2 cellular contexts compared by ENCODE assay signal in the genomic region with DNA sequence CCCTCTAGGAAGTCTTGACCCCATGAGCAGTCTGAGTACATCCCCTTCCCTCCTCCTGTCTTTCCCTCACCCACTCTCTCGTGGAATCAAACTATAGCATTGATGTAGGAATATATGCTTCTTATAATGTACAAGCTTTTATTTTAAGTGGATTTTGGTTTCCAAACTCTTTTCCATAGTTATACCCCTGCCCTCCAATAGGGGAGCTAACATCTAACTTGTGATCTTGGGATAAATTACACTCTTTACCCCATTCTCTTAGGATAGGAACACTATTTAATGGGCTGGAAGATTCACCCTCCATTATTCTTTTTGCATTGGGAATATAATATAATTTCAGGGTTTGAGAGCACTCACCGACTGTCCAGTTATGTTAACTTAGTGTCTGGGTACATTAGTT.
TF ChIP-seq lines count a peak whose summit lies in the region.

No MANE protein-coding gene starts in this region.

TF ChIP-seq in HCT116, 20 proteins besides CTCF, POLR2A, EP300 and RAD21:
- TF ChIP-seq ZNF274 (IDR thresholded peaks at IDR 0.05; ENCODE audit: low read depth, low read length) (no peak), TCF7L2 (IDR thresholded peaks at IDR 0.05; ENCODE audit: borderline replicate concordance, extremely low read depth, insufficient read depth, insufficient read length) (no peak), POLR2AphosphoS5 (IDR thresholded peaks at IDR 0.05; ENCODE audit: low read depth, low read length) (no peak), EZH2 (IDR thresholded peaks at IDR 0.05) (no peak), SP1 (IDR thresholded peaks at IDR 0.05; ENCODE audit: low read depth) (no peak), JUND (IDR thresholded peaks at IDR 0.05) (no peak), EZH2phosphoT487 (IDR thresholded peaks at IDR 0.05; ENCODE audit: borderline replicate concordance) (no peak), ZFX (IDR thresholded peaks at IDR 0.05) (no peak), SRF (IDR thresholded peaks at IDR 0.05; ENCODE audit: low read depth) (no peak), SIN3A (IDR thresholded peaks at IDR 0.05; ENCODE audit: low read depth) (no peak)
- TF ChIP-seq, protein P1, sequence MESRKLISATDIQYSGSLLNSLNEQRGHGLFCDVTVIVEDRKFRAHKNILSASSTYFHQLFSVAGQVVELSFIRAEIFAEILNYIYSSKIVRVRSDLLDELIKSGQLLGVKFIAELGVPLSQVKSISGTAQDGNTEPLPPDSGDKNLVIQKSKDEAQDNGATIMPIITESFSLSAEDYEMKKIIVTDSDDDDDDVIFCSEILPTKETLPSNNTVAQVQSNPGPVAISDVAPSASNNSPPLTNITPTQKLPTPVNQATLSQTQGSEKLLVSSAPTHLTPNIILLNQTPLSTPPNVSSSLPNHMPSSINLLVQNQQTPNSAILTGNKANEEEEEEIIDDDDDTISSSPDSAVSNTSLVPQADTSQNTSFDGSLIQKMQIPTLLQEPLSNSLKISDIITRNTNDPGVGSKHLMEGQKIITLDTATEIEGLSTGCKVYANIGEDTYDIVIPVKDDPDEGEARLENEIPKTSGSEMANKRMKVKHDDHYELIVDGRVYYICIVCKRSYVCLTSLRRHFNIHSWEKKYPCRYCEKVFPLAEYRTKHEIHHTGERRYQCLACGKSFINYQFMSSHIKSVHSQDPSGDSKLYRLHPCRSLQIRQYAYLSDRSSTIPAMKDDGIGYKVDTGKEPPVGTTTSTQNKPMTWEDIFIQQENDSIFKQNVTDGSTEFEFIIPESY (IDR thresholded peaks at IDR 0.05; ENCODE audit: extremely low read depth, insufficient replicate concordance, low read length): no peak
- TF ChIP-seq, protein P2, sequence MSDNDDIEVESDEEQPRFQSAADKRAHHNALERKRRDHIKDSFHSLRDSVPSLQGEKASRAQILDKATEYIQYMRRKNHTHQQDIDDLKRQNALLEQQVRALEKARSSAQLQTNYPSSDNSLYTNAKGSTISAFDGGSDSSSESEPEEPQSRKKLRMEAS (IDR thresholded peaks at IDR 0.05): no peak
- TF ChIP-seq, protein P3, sequence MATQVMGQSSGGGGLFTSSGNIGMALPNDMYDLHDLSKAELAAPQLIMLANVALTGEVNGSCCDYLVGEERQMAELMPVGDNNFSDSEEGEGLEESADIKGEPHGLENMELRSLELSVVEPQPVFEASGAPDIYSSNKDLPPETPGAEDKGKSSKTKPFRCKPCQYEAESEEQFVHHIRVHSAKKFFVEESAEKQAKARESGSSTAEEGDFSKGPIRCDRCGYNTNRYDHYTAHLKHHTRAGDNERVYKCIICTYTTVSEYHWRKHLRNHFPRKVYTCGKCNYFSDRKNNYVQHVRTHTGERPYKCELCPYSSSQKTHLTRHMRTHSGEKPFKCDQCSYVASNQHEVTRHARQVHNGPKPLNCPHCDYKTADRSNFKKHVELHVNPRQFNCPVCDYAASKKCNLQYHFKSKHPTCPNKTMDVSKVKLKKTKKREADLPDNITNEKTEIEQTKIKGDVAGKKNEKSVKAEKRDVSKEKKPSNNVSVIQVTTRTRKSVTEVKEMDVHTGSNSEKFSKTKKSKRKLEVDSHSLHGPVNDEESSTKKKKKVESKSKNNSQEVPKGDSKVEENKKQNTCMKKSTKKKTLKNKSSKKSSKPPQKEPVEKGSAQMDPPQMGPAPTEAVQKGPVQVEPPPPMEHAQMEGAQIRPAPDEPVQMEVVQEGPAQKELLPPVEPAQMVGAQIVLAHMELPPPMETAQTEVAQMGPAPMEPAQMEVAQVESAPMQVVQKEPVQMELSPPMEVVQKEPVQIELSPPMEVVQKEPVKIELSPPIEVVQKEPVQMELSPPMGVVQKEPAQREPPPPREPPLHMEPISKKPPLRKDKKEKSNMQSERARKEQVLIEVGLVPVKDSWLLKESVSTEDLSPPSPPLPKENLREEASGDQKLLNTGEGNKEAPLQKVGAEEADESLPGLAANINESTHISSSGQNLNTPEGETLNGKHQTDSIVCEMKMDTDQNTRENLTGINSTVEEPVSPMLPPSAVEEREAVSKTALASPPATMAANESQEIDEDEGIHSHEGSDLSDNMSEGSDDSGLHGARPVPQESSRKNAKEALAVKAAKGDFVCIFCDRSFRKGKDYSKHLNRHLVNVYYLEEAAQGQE (IDR thresholded peaks at IDR 0.05; ENCODE audit: low read depth): no peak
- TF ChIP-seq, protein P4, sequence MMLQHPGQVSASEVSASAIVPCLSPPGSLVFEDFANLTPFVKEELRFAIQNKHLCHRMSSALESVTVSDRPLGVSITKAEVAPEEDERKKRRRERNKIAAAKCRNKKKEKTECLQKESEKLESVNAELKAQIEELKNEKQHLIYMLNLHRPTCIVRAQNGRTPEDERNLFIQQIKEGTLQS (IDR thresholded peaks at IDR 0.05): no peak

TF ChIP-seq in WTC11, 78 proteins besides CTCF, POLR2A, EP300 and RAD21:
- TF ChIP-seq, protein P5, sequence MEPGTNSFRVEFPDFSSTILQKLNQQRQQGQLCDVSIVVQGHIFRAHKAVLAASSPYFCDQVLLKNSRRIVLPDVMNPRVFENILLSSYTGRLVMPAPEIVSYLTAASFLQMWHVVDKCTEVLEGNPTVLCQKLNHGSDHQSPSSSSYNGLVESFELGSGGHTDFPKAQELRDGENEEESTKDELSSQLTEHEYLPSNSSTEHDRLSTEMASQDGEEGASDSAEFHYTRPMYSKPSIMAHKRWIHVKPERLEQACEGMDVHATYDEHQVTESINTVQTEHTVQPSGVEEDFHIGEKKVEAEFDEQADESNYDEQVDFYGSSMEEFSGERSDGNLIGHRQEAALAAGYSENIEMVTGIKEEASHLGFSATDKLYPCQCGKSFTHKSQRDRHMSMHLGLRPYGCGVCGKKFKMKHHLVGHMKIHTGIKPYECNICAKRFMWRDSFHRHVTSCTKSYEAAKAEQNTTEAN (CRISPR knock-in tag; IDR thresholded peaks at IDR 0.05): no peak
- TF ChIP-seq, protein P6, sequence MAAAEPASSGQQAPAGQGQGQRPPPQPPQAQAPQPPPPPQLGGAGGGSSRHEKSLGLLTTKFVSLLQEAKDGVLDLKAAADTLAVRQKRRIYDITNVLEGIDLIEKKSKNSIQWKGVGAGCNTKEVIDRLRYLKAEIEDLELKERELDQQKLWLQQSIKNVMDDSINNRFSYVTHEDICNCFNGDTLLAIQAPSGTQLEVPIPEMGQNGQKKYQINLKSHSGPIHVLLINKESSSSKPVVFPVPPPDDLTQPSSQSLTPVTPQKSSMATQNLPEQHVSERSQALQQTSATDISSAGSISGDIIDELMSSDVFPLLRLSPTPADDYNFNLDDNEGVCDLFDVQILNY (CRISPR knock-in tag; IDR thresholded peaks at IDR 0.05): no peak
- no peak for TF ChIP-seq HMGA2 (CRISPR knock-in tag; IDR thresholded peaks at IDR 0.05)
- no peak for TF ChIP-seq FOXP1 (CRISPR knock-in tag; IDR thresholded peaks at IDR 0.05; ENCODE audit: borderline replicate concordance)
- TF ChIP-seq SMAD3 (CRISPR knock-in tag; IDR thresholded peaks at IDR 0.05; ENCODE audit: borderline replicate concordance): no peak
